ENCODE assay signal across 2 cellular contexts in the genomic region with DNA sequence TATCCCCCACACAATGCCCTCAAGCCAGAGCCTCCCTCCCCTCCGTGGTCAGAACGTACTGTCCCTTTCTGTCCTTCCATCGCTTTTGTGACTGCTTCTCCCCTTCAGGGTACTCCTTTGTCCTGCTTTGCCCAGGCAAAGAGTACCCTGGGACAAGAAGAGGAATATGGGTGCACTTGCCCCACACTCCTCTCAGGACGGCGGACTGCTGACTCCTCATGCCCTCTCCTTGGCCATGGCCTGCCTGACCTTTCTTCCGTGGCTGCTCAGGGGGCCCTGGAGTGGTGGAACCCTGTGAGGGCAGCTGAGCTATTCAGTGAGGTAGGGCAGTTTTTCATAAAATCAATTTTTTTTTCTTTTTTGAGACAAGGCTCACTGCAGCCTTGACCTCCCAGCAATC.
TF ChIP-seq lines count a peak whose summit lies in the region.

No MANE protein-coding gene starts in this region.

TF ChIP-seq in SK-N-SH, 30 proteins besides CTCF, POLR2A, EP300 and RAD21 (continued from another document):
- TF ChIP-seq SMC3 (IDR thresholded peaks at IDR 0.05; ENCODE audit: low read depth, low read length): no peak
- no peak for TF ChIP-seq ELF1 (IDR thresholded peaks at IDR 0.05)
- no peak for TF ChIP-seq MXI1 (IDR thresholded peaks at IDR 0.05; ENCODE audit: low read depth, low read length)
- no peak for TF ChIP-seq PBX3 (IDR thresholded peaks at IDR 0.05)
- no peak for TF ChIP-seq EZH2phosphoT487 (IDR thresholded peaks at IDR 0.05; ENCODE audit: borderline replicate concordance, low read depth)
- no peak for TF ChIP-seq RCOR1 (IDR thresholded peaks at IDR 0.05; ENCODE audit: low read length)
- TF ChIP-seq TAF1 (IDR thresholded peaks at IDR 0.05; ENCODE audit: borderline replicate concordance, low read depth, low read length): no peak
- no peak for TF ChIP-seq USF2 (IDR thresholded peaks at IDR 0.05; ENCODE audit: borderline replicate concordance, low read depth, low read length)
- no peak for TF ChIP-seq SIN3A (IDR thresholded peaks at IDR 0.05; ENCODE audit: borderline replicate concordance, low read depth, low read length)
TF ChIP-seq in SK-N-SH: peak in this region for 0.

TF ChIP-seq in SK-N-SH treated with all-trans-retinoic acid at 6 μM for 48 hours, 23 proteins besides CTCF, POLR2A, EP300 and RAD21 (continued from another document):
- TF ChIP-seq, protein P1, sequence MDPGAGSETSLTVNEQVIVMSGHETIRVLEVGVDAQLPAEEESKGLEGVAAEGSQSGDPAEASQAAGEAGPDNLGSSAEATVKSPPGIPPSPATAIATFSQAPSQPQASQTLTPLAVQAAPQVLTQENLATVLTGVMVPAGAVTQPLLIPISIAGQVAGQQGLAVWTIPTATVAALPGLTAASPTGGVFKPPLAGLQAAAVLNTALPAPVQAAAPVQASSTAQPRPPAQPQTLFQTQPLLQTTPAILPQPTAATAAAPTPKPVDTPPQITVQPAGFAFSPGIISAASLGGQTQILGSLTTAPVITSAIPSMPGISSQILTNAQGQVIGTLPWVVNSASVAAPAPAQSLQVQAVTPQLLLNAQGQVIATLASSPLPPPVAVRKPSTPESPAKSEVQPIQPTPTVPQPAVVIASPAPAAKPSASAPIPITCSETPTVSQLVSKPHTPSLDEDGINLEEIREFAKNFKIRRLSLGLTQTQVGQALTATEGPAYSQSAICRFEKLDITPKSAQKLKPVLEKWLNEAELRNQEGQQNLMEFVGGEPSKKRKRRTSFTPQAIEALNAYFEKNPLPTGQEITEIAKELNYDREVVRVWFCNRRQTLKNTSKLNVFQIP (CRISPR knock-in tag; IDR thresholded peaks at IDR 0.05; ENCODE audit: borderline replicate concordance, low read depth): no peak
TF ChIP-seq in SK-N-SH treated with all-trans-retinoic acid at 6 μM for 48 hours: peak in this region for 0.
